In the genomic region with DNA sequence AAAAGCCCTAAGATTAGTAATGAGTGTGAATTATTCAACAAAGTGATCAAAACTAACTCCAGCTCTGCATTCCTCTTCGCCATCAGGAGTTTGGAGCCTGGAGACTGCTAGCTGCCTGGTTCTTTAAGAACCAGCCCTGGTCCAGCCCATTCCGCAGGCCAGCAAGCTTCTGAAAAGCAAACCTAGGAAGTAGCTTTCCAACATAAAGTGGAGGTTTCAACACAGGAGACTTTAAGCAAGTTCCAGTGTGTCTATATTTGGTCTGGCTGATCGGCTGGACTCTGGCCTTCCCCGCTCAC, we compare ENCODE assay signal across 10 cellular contexts. TPM values are rescaled to one million over a fixed set of nuclear protein-coding genes. Genes with fewer than 3 reads are reported as not detected.
DNase-seq lines count a peak whose midpoint lies in the region; ATAC-seq and TF ChIP-seq lines count a peak whose summit lies in the region.
"Not testable (repeated sequence)": the region's sequence is repeated elsewhere in the genome, so short reads cannot be mapped to it uniquely, and the experiment has no call there.
"Had no signal": no experiment of that assay in that cellular context is flagged by ENCODE, and none has a peak within 500 bp of the region (broad histone marks: within the 10 kb centered on the region; RNA-seq: fewer than 3 reads in every experiment).

No MANE protein-coding gene starts in this region.

- not testable (repeated sequence) for H4K20me1 ChIP-seq in GM23338 (replicated peaks; ENCODE audit: insufficient read depth)

- not testable (repeated sequence) for ATAC-seq in GM23338

- H3K4me3 Mint-ChIP-seq in GM23338 (peak overlapping the region; percentile 80), nephron (peak overlapping the region; percentile 95 to 99 (median 97))
- H3K4me3 Mint-ChIP-seq in activated naive CD4-positive, alpha-beta T cell treated with anti-CD3 and anti-CD28 coated beads, Interleukin-2, amount 10 ng/mL, durations not matched to agents 7 days and 5 days = peak overlapping the region; percentile 80

- H3K4me1 ChIP-seq in GM23338 (ENCODE audit: insufficient read depth) (peaks cover 13% of the 10 kb centered on the region), stomach (peaks cover 26 to 50% (median 28%) of the 10 kb centered on the region in 4 donors)
- not testable (repeated sequence) for H3K4me1 ChIP-seq in Peyer's patch; iPS-15b (ENCODE audit: control insufficient read depth, insufficient read depth, low read length)
- peaks cover 17% of the 10 kb centered on the region for H3K4me1 ChIP-seq in effector memory CD4-positive, alpha-beta T cell (ENCODE audit: control insufficient read depth, insufficient read depth, low read length, poor library complexity, severe bottlenecking)

- peaks cover 22% of the 10 kb centered on the region for H3K9me3 Mint-ChIP-seq in GM23338
- H3K9me3 Mint-ChIP-seq in activated naive CD4-positive, alpha-beta T cell treated with anti-CD3 and anti-CD28 coated beads, Interleukin-2, amount 10 ng/mL, durations not matched to agents 7 days and 5 days; nephron: not testable (repeated sequence)

- H3K27ac Mint-ChIP-seq in GM23338 = peak overlapping the region; percentile 71
- H3K27ac Mint-ChIP-seq in activated naive CD4-positive, alpha-beta T cell treated with anti-CD3 and anti-CD28 coated beads, Interleukin-2, amount 10 ng/mL, durations not matched to agents 7 days and 5 days = peak overlapping the region; percentile 93
- peak overlapping the region; percentile 99 to 100 (median 100) for H3K27ac Mint-ChIP-seq in nephron

- H3F3A ChIP-seq in GM23338 (replicated peaks; ENCODE audit: low read depth) = not testable (repeated sequence)

- intact Hi-C loops in stomach (cut with DNase I; ENCODE audit: low total_unique reads) = not testable (repeated sequence)

- not testable (repeated sequence) for H3K9me3 ChIP-seq in Peyer's patch; effector memory CD4-positive, alpha-beta T cell (ENCODE audit: control insufficient read depth, low read length); iPS-15b (ENCODE audit: control insufficient read depth, insufficient read depth, low read length); stomach

- peak overlapping the region; percentile 76 for H3K4me2 ChIP-seq in GM23338

- H3K27ac ChIP-seq in GM23338 (ENCODE audit: low read depth) = not testable (repeated sequence)
- H3K27ac ChIP-seq in Peyer's patch (peak overlapping the region; percentile 89 to 93 (median 92)), stomach (peak overlapping the region; percentile 86 to 95 (median 89))
- H3K27ac ChIP-seq in effector memory CD4-positive, alpha-beta T cell (ENCODE audit: insufficient read depth, low read length, poor library complexity, severe bottlenecking) = peak overlapping the region; percentile 76

- TF ChIP-seq EP300 in stomach (IDR thresholded peaks at IDR 0.05) = not testable (repeated sequence)

- not testable (repeated sequence) for H3K79me2 ChIP-seq in GM23338 (replicated peaks; ENCODE audit: insufficient read depth)

- H3K4me1 Mint-ChIP-seq in GM23338 (peaks cover 25% of the 10 kb centered on the region), nephron (peaks cover 38% of the 10 kb centered on the region)
- H3K4me1 Mint-ChIP-seq in activated naive CD4-positive, alpha-beta T cell treated with anti-CD3 and anti-CD28 coated beads, Interleukin-2, amount 10 ng/mL, durations not matched to agents 7 days and 5 days = peaks cover 47% of the 10 kb centered on the region

- TF ChIP-seq CTCF in AG09309 (IDR thresholded peaks at IDR 0.05; ENCODE audit: control insufficient read depth, insufficient read depth, low read depth, low read length, missing control alignments); GM23338 (conservative IDR thresholded peaks at IDR 0.05; ENCODE audit: low read depth in 2 of 2); Peyer's patch (IDR thresholded peaks at IDR 0.05); nephron (IDR thresholded peaks at IDR 0.05; ENCODE audit: unreplicated experiment in 3 of 3); stomach (IDR thresholded peaks at IDR 0.05): not testable (repeated sequence)

- peaks cover 37% of the 10 kb centered on the region for H3K36me3 Mint-ChIP-seq in GM23338 (ENCODE audit: low read depth)
- peaks cover 35% of the 10 kb centered on the region for H3K36me3 Mint-ChIP-seq in activated naive CD4-positive, alpha-beta T cell treated with anti-CD3 and anti-CD28 coated beads, Interleukin-2, amount 10 ng/mL, durations not matched to agents 7 days and 5 days
- H3K36me3 Mint-ChIP-seq in nephron (ENCODE audit: low read depth) = peaks cover 31% of the 10 kb centered on the region

- CTCF ChIA-PET in activated naive CD4-positive, alpha-beta T cell treated with anti-CD3 and anti-CD28 coated beads, Interleukin-2, amount 10 ng/mL, durations not matched to agents 7 days and 5 days (lab: Charles Lee) = interaction anchor here (0.7 to 3.0 kb wide), 7 partner anchors 42 to 160 kb away, joined by 3 to 48 read pairs (median 3); a partner anchor contains a TSS

- peaks cover 19% of the 10 kb centered on the region for H3K27me3 Mint-ChIP-seq in GM23338 (ENCODE audit: insufficient read depth, low read depth, poor library complexity)
- H3K27me3 Mint-ChIP-seq in activated naive CD4-positive, alpha-beta T cell treated with anti-CD3 and anti-CD28 coated beads, Interleukin-2, amount 10 ng/mL, durations not matched to agents 7 days and 5 days; nephron (ENCODE audit: low read depth): not testable (repeated sequence)

- 0 out of 2 replicates have a peak overlapping the region, but pooled peaks have one; percentile 6 for H2AFZ ChIP-seq in GM23338

- peak in 1 of 2 donors; percentile 37 for TF ChIP-seq POLR2A in Peyer's patch (IDR thresholded peaks at IDR 0.05)
- TF ChIP-seq POLR2A in stomach (IDR thresholded peaks at IDR 0.05) = not testable (repeated sequence)

- H3K27me3 ChIP-seq in GM23338 (ENCODE audit: insufficient read depth) = peaks cover 14% of the 10 kb centered on the region; the same call in 1 of the 2 replicates
- not testable (repeated sequence) for H3K27me3 ChIP-seq in Peyer's patch; effector memory CD4-positive, alpha-beta T cell (replicated peaks; ENCODE audit: control insufficient read depth, insufficient read depth, low read length, poor library complexity, severe bottlenecking); iPS-15b (ENCODE audit: control insufficient read depth, insufficient read depth, low read length); stomach

- not testable (repeated sequence) for H3K9me2 ChIP-seq in GM23338 (ENCODE audit: insufficient read depth)

- not testable (repeated sequence) for H3K36me3 ChIP-seq in GM23338 (ENCODE audit: insufficient read depth); Peyer's patch; effector memory CD4-positive, alpha-beta T cell (ENCODE audit: control insufficient read depth, insufficient read depth, low read length); iPS-15b (ENCODE audit: control insufficient read depth, insufficient read depth, low read length)
- peaks cover 0 to 10% (median 4%) of the 10 kb centered on the region in 4 donors for H3K36me3 ChIP-seq in stomach

- peak overlapping the region; percentile 73 for H3K4me3 ChIP-seq in AG09309 (ENCODE audit: control insufficient read depth, low read depth, low read length)
- H3K4me3 ChIP-seq in GM23338 = peak overlapping the region; percentile 62
- peak overlapping the region; percentile 58 to 69 (median 61) for H3K4me3 ChIP-seq in Peyer's patch
- peak overlapping the region; percentile 87 for H3K4me3 ChIP-seq in effector memory CD4-positive, alpha-beta T cell (ENCODE audit: insufficient read depth, low read depth, low read length, poor library complexity, severe bottlenecking)
- peak overlapping the region; percentile 69 for H3K4me3 ChIP-seq in iPS-15b (ENCODE audit: low read depth, low read length)
- peak overlapping the region; percentile 47 to 76 (median 68) for H3K4me3 ChIP-seq in stomach

- not testable (repeated sequence) for DNase-seq in AG09309 (ENCODE audit: low read depth); GM23338 (ENCODE audit: low spot score); Peyer's patch; activated naive CD4-positive, alpha-beta T cell treated with anti-CD3 and anti-CD28 coated beads, Interleukin-2, amount 10 ng/mL, durations not matched to agents 7 days and 5 days; effector memory CD4-positive, alpha-beta T cell; stomach

- WGBS in stomach, 5 donors = 6 to 18% (median 10%) methylated on average over 3 to 4 of the region's 4 CpGs

- peak overlapping the region; percentile 87 for H3K9ac ChIP-seq in iPS-15b (ENCODE audit: low read depth, low read length)

RNA-seq across cellular contexts. Expression of a gene that starts 0.2 kb away (rescaled TPM):
- 9.1 and 10.7 TPM in 2 replicates for total RNA-seq in GM23338 (2014; rRNA removed; shearing (Covaris generic))
- 9.6 and 9.8 TPM in 2 replicates for polyA plus RNA-seq in GM23338 (2016; fragmentation: Nextera tagmentation; extraction: Ambion mirVana)
- total RNA-seq in Peyer's patch = 10 to 100 TPM; 26.2 to 76.9 (median 37.8) TPM
- 100 to 1,000 TPM in 1 of 5 donors, 10 to 100 TPM in 3, 1 to 10 TPM in 1; 7.5 to 247 (median 48.5) TPM for total RNA-seq in stomach
- polyA plus RNA-seq in stomach = 10 to 100 TPM; 18.6 to 26.7 (median 25.1) TPM
- total RNA-seq: K562 had no signal

RNA-seq across cellular contexts. Expression of a gene that starts 10.1 kb away (rescaled TPM):
- 0.56 TPM in 1 of 2 replicates, not detected in the other for total RNA-seq in GM23338 (2014; rRNA removed; shearing (Covaris generic))
- polyA plus RNA-seq in GM23338 (2016; fragmentation: Nextera tagmentation; extraction: Ambion mirVana) = 1.6 and 1.7 TPM in 2 replicates
- total RNA-seq in Peyer's patch = 1 to 10 TPM in 2 of 4 donors, under 1 TPM in 1, not detected in 1; 0.88 to 2.2 (median 1.5) TPM
- under 1 TPM in 1 of 5 donors, not detected in 4; 0.18 TPM for total RNA-seq in stomach
- polyA plus RNA-seq in stomach = under 1 TPM in 1 of 3 donors, not detected in 2; 0.19 TPM
- total RNA-seq: H4, K562 had no signal
- polyA plus RNA-seq: K562 had no signal

RNA-seq across cellular contexts. Expression of a gene that starts 22.8 kb away (rescaled TPM):
- 1.6 and 3.7 TPM in 2 replicates for total RNA-seq in GM23338 (2014; rRNA removed; shearing (Covaris generic))
- polyA plus RNA-seq in GM23338 (2016; fragmentation: Nextera tagmentation; extraction: Ambion mirVana) (0.97 and 1.0 TPM in 2 replicates), stomach (1 to 10 TPM; 1.4 to 3.5 (median 1.5) TPM)
- total RNA-seq in Peyer's patch (1 to 10 TPM in 3 of 4 donors, not detected in 1; 4.3 to 4.8 (median 4.7) TPM), stomach (1 to 10 TPM in 2 of 5 donors, not detected in 3; 1.3 to 1.4 TPM)
- total RNA-seq: K562 had no signal
- polyA plus RNA-seq: K562 had no signal

RNA-seq across cellular contexts. Expression of a gene that starts 31.9 kb away (rescaled TPM):
- total RNA-seq in GM23338 (2014; rRNA removed; shearing (Covaris generic)) = 6.0 and 9.2 TPM in 2 replicates
- polyA plus RNA-seq in GM23338 (2016; fragmentation: Nextera tagmentation; extraction: Ambion mirVana) (3.7 and 5.1 TPM in 2 replicates), stomach (1 to 10 TPM; 1.8 to 4.1 (median 3.5) TPM)
- total RNA-seq in Peyer's patch (10 to 100 TPM in 3 of 4 donors, 1 to 10 TPM in 1; 4.1 to 14.1 (median 11.4) TPM), stomach (10 to 100 TPM in 1 of 5 donors, 1 to 10 TPM in 4; 1.3 to 35.0 (median 2.6) TPM)
- total RNA-seq: H4, K562 had no signal

RNA-seq across cellular contexts. Expression of a gene that starts 43.5 kb away (rescaled TPM):
- 0.83 TPM in 1 of 2 replicates, not detected in the other for total RNA-seq in GM23338 (2014; rRNA removed; shearing (Covaris generic))
- polyA plus RNA-seq in GM23338 (2016; fragmentation: Nextera tagmentation; extraction: Ambion mirVana) (0.24 and 0.44 TPM in 2 replicates), stomach (not detected)
- total RNA-seq in Peyer's patch (not detected), stomach (not detected)
- total RNA-seq: H4, K562 had no signal
- polyA plus RNA-seq: K562 had no signal
